In genomic region chr1:61240878-61241277, GRCh38 we compare ENCODE assay signal across 17 cellular contexts.
A peak's percentile ranks its signal among the peaks of the same experiment; 100 is the strongest.
DNase-seq lines count a peak whose midpoint lies in the region; ATAC-seq and TF ChIP-seq lines count a peak whose summit lies in the region.
"Had no signal": no experiment of that assay in that cellular context is flagged by ENCODE, and none has a peak within 500 bp of the region (broad histone marks: within the 10 kb centered on the region; RNA-seq: fewer than 3 reads in every experiment).

No MANE protein-coding gene starts in this region.

- peaks cover 0 to 65% (median 55%) of the 10 kb centered on the region in 9 donors for H3K4me1 ChIP-seq in heart right ventricle
- H3K4me1 ChIP-seq in esophagus (ENCODE audit: control insufficient read depth in 2 of 2, insufficient read depth in 2 of 2, low read length in 1 of 2): no peaks in the 10 kb centered on the region
- no peaks in the 10 kb centered on the region for H3K4me1 ChIP-seq in neuron (ENCODE audit: insufficient read depth, low read length)
- peaks cover 8 to 41% (median 18%) of the 10 kb centered on the region in 4 donors for H3K4me1 ChIP-seq in transverse colon
- H3K4me1 ChIP-seq: parathyroid adenoma had no signal

- in situ Hi-C loops in transverse colon (cut with MboI; ENCODE audit: low pct_ligation_motif_present in 1 of 4, low pct_unique_long_range_greater_than_20kb in 1 of 4, low sequenced_read_pairs in 3 of 4): no loop called here

- 51 to 52% methylated on average over 3 of the region's 3 CpGs for WGBS in heart right ventricle, 2 donors
- WGBS in esophagus, 2 donors: 71 to 72% methylated on average over 3 of the region's 3 CpGs
- 33 to 62% methylated on average over 3 of the region's 3 CpGs for WGBS in transverse colon (ENCODE audit: low coverage in 1 of 2), 2 donors

- peak overlapping the region in 9 of 10 donors; percentile 66 to 91 (median 79) for H3K27ac ChIP-seq in heart right ventricle
- peak overlapping the region; percentile 9 to 54 for H3K27ac ChIP-seq in esophagus (ENCODE audit: low read depth in 2 of 2, low read length in 1 of 2)
- H3K27ac ChIP-seq in transverse colon: peak overlapping the region; percentile 71 to 80 (median 75)
- H3K27ac ChIP-seq: parathyroid adenoma had no signal

- intact Hi-C loops in heart right ventricle (cut with DNase I): loop anchor here in 1 of 10 donors (5.0 kb wide), 1 partner anchor 211 kb away; no protein-coding TSS in a partner anchor
- intact Hi-C loops in left cardiac atrium (cut with DNase I): loop anchor here in 1 of 2 donors (10.0 kb wide), 1 partner anchor 166 kb away; no protein-coding TSS in a partner anchor
- intact Hi-C loops in transverse colon (cut with DNase I; ENCODE audit: low total_unique reads): no loop called here

- peaks cover 0 to 2% (median 0%) of the 10 kb centered on the region in 11 donors for H3K9me3 ChIP-seq in heart right ventricle
- H3K9me3 ChIP-seq in esophagus (ENCODE audit: control insufficient read depth in 2 of 2, insufficient read depth in 1 of 2, low read depth in 1 of 2, low read length in 1 of 2): no peaks in the 10 kb centered on the region
- no peaks in the 10 kb centered on the region for H3K9me3 ChIP-seq in neuron (ENCODE audit: low read length)
- H3K9me3 ChIP-seq in transverse colon: no peaks in the 10 kb centered on the region

- H3K27me3 ChIP-seq in heart right ventricle: no peaks in the 10 kb centered on the region
- H3K27me3 ChIP-seq in esophagus (ENCODE audit: control insufficient read depth in 1 of 2, insufficient read depth in 2 of 2, low read length in 2 of 2): no peaks in the 10 kb centered on the region
- no peaks in the 10 kb centered on the region for H3K27me3 ChIP-seq in neuron (ENCODE audit: insufficient read depth, low read length)
- no peaks in the 10 kb centered on the region for H3K27me3 ChIP-seq in transverse colon

- peak overlapping the region; percentile 68 for H2AFZ ChIP-seq in neuron (ENCODE audit: low read depth, low read length)
- H2AFZ ChIP-seq: parathyroid adenoma had no signal

- peak overlapping the region in 5 of 10 donors; percentile 23 to 39 (median 36) for H3K4me3 ChIP-seq in heart right ventricle
- H3K4me3 ChIP-seq in esophagus (ENCODE audit: low read depth in 1 of 2, low read length in 2 of 2): no peak overlapping the region
- no peak overlapping the region for H3K4me3 ChIP-seq in neuron (ENCODE audit: low read length)
- no peak overlapping the region for H3K4me3 ChIP-seq in transverse colon

- no peak for TF ChIP-seq EP300 in transverse colon (IDR thresholded peaks at IDR 0.05; ENCODE audit: low read depth)

- no peaks in the 10 kb centered on the region for H3K36me3 ChIP-seq in heart right ventricle
- H3K36me3 ChIP-seq in esophagus (ENCODE audit: control insufficient read depth in 2 of 2, insufficient read depth in 2 of 2, low read length in 1 of 2): no peaks in the 10 kb centered on the region
- H3K36me3 ChIP-seq in neuron (ENCODE audit: insufficient read depth, low read length): no peaks in the 10 kb centered on the region
- H3K36me3 ChIP-seq in transverse colon: no peaks in the 10 kb centered on the region

- TF ChIP-seq CTCF in heart right ventricle (IDR thresholded peaks at IDR 0.05) (no peak), transverse colon (IDR thresholded peaks at IDR 0.05) (no peak)

- ATAC-seq in heart right ventricle (no peak), left cardiac atrium (no peak)
- ATAC-seq: esophagus mucosa had no signal

- no peak for DNase-seq in heart right ventricle
- DNase-seq in left cardiac atrium: no peak
- no peak for DNase-seq in transverse colon
- no peak for DNase-seq in NCI-H526 (lab: John Stamatoyannopoulos, UW)
- DNase-seq in dermis blood vessel endothelial cell: no peak
- no peak for DNase-seq in D341Med (ENCODE audit: low spot score)
- DNase-seq: activated CD4-positive, alpha-beta T cell treated with anti-CD3 and anti-CD28 coated beads for 48 hours; activated naive CD4-positive, alpha-beta T cell treated with anti-CD3 and anti-CD28 coated beads, Interleukin-2, amount 10 ng/mL, durations not matched to agents 7 days and 5 days; H7; Kasumi-1; kidney; NCI-H1417; NCI-H2171 treated with DMSO at 0.1 percent for 48 hours had no signal

- no peak for TF ChIP-seq POLR2A in transverse colon (IDR thresholded peaks at IDR 0.05)
